Comparison of ENCODE assay signal across 8 cellular contexts in genomic region chr3:158109804-158110657, GRCh38. TPM values are rescaled to one million over a fixed set of nuclear protein-coding genes. Genes with fewer than 3 reads are reported as not detected.
DNase-seq lines count a peak whose midpoint lies in the region; ATAC-seq and TF ChIP-seq lines count a peak whose summit lies in the region.

RSRC1 (plus strand) TSS chr3:158110089; CDS start chr3:158122105, 12,016 bp downstream.

- H3K4me3 ChIP-seq in AG10803 (ENCODE audit: low read length) = peak within 1 kb of the TSS; percentile 91

- peaks cover 12% of the 10 kb centered on the region for H3K9me3 Mint-ChIP-seq in activated CD4-positive, alpha-beta T cell treated with anti-CD3 and anti-CD28 coated beads for 36 hours (ENCODE audit: low read depth)

- intact Hi-C loops in activated CD4-positive, alpha-beta T cell treated with anti-CD3 and anti-CD28 coated beads for 36 hours (cut with DNase I, micrococcal nuclease) = loop anchor here (1.0 to 10.0 kb wide), 10 partner anchors 12 to 1652 kb away; partner anchors contain the start of genes GFM1 (in 2 of the 2), MFSD1 (in 1 of the 2) and PTX3 (in 1 of the 2)
- intact Hi-C loops in left colon (cut with DNase I, micrococcal nuclease) = no loop called here

- H3K4me1 Mint-ChIP-seq in activated CD4-positive, alpha-beta T cell treated with anti-CD3 and anti-CD28 coated beads for 36 hours = peaks cover 52% of the 10 kb centered on the region

- peak within 1 kb of the TSS; percentile 47 for H3K27ac ChIP-seq in cingulate gyrus (ENCODE audit: low read depth, low read length)

- peaks cover 20% of the 10 kb centered on the region for H3K36me3 Mint-ChIP-seq in activated CD4-positive, alpha-beta T cell treated with anti-CD3 and anti-CD28 coated beads for 36 hours (ENCODE audit: low read depth)

- peak; percentile 89 for DNase-seq in AG10803 (ENCODE audit: low read depth)
- peak; percentile 82 for DNase-seq in NCI-H510A (lab: John Stamatoyannopoulos, UW)
- DNase-seq in activated CD4-positive, alpha-beta T cell treated with anti-CD3 and anti-CD28 coated beads for 36 hours = peak; percentile 88
- peak; percentile 87 to 90 for DNase-seq in left colon
- DNase-seq in stimulated activated CD4-positive, alpha-beta T cell treated with anti-CD3 and anti-CD28 coated beads, Interleukin-1b, Interleukin-23, amount 100 ng/mL, for 4 hours (ENCODE audit: low read depth in 2 of 2) = peak; percentile 60 to 67

- POLR2A ChIA-PET in activated CD4-positive, alpha-beta T cell treated with anti-CD3 and anti-CD28 coated beads for 36 hours (lab: Charles Lee) = interaction anchor here (1.0 to 1.2 kb wide), 3 partner anchors 10 to 534 kb away, joined by 3 read pairs; partner anchors contain the start of gene GFM1

- no peak for TF ChIP-seq CTCF in AG10803 (conservative IDR thresholded peaks at IDR 0.05; ENCODE audit: low read length)

- ATAC-seq in GM19043 (IDR thresholded peaks at IDR 0.05; ENCODE audit: low read depth, unreplicated experiment) (peak; percentile 71), HG03432 (IDR thresholded peaks at IDR 0.05; ENCODE audit: unreplicated experiment) (peak; percentile 83), left colon (peak; percentile 91)
- ATAC-seq in activated CD4-positive, alpha-beta T cell treated with anti-CD3 and anti-CD28 coated beads for 36 hours = peak; percentile 80

- CTCF ChIA-PET in activated CD4-positive, alpha-beta T cell treated with anti-CD3 and anti-CD28 coated beads for 36 hours (lab: Charles Lee) = interaction anchor here (1.0 to 1.4 kb wide), 4 partner anchors 10 to 534 kb away, joined by 3 to 7 read pairs (median 3); partner anchors contain the start of gene GFM1

- peak within 1 kb of the TSS; percentile 81 for H3K27ac Mint-ChIP-seq in activated CD4-positive, alpha-beta T cell treated with anti-CD3 and anti-CD28 coated beads for 36 hours

- H3K4me3 Mint-ChIP-seq in activated CD4-positive, alpha-beta T cell treated with anti-CD3 and anti-CD28 coated beads for 36 hours = peak within 1 kb of the TSS; percentile 95

- peaks cover 26% of the 10 kb centered on the region for H3K27me3 Mint-ChIP-seq in activated CD4-positive, alpha-beta T cell treated with anti-CD3 and anti-CD28 coated beads for 36 hours

RNA-seq across cellular contexts. Expression of gene RSRC1, which starts in this region (rescaled TPM):
- 10 to 100 TPM; 44.9 to 61.6 TPM for total RNA-seq in activated CD4-positive, alpha-beta T cell treated with anti-CD3 and anti-CD28 coated beads for 36 hours
- 10 to 100 TPM; 24.9 to 30.6 TPM for total RNA-seq in left colon

Comparison
In these comparisons a context has a peak if more than half of its experiments do, and no peak if none do; other contexts are left out.
1. Peak in every context shown above with its lines: DNase-seq, ATAC-seq, H3K4me3 ChIP-seq and H3K27ac ChIP-seq.
2. intact Hi-C loops: an anchor here in activated CD4-positive, alpha-beta T cell treated with anti-CD3 and anti-CD28 coated beads for 36 hours (1.0 to 10.0 kb wide); none called in left colon.